In the genomic region with DNA sequence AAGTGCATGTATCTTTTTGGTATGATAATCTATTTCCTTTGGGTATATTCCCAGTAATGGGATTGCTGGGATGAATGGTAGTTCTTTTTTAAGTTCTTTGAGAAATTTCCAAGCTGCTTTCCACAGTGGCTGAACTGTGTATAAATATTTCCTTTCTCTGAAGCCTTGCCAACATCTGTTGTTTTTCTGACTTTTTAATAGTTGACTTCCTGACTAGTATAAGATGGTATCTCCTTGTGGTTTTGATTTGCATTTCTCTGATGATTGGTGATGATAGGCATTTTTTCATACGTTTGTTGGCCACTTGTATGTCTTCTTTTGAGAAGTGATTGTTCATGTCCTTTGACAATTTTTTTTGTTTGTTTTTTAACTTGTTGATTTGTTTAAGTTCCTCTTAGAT, we compare ENCODE assay signal across 1 cellular context.
TF ChIP-seq lines count a peak whose summit lies in the region.

No MANE protein-coding gene starts in this region.

TF ChIP-seq in GM23338, 12 proteins besides CTCF, POLR2A, EP300 and RAD21 (continued from another document):
- TF ChIP-seq, protein P1, sequence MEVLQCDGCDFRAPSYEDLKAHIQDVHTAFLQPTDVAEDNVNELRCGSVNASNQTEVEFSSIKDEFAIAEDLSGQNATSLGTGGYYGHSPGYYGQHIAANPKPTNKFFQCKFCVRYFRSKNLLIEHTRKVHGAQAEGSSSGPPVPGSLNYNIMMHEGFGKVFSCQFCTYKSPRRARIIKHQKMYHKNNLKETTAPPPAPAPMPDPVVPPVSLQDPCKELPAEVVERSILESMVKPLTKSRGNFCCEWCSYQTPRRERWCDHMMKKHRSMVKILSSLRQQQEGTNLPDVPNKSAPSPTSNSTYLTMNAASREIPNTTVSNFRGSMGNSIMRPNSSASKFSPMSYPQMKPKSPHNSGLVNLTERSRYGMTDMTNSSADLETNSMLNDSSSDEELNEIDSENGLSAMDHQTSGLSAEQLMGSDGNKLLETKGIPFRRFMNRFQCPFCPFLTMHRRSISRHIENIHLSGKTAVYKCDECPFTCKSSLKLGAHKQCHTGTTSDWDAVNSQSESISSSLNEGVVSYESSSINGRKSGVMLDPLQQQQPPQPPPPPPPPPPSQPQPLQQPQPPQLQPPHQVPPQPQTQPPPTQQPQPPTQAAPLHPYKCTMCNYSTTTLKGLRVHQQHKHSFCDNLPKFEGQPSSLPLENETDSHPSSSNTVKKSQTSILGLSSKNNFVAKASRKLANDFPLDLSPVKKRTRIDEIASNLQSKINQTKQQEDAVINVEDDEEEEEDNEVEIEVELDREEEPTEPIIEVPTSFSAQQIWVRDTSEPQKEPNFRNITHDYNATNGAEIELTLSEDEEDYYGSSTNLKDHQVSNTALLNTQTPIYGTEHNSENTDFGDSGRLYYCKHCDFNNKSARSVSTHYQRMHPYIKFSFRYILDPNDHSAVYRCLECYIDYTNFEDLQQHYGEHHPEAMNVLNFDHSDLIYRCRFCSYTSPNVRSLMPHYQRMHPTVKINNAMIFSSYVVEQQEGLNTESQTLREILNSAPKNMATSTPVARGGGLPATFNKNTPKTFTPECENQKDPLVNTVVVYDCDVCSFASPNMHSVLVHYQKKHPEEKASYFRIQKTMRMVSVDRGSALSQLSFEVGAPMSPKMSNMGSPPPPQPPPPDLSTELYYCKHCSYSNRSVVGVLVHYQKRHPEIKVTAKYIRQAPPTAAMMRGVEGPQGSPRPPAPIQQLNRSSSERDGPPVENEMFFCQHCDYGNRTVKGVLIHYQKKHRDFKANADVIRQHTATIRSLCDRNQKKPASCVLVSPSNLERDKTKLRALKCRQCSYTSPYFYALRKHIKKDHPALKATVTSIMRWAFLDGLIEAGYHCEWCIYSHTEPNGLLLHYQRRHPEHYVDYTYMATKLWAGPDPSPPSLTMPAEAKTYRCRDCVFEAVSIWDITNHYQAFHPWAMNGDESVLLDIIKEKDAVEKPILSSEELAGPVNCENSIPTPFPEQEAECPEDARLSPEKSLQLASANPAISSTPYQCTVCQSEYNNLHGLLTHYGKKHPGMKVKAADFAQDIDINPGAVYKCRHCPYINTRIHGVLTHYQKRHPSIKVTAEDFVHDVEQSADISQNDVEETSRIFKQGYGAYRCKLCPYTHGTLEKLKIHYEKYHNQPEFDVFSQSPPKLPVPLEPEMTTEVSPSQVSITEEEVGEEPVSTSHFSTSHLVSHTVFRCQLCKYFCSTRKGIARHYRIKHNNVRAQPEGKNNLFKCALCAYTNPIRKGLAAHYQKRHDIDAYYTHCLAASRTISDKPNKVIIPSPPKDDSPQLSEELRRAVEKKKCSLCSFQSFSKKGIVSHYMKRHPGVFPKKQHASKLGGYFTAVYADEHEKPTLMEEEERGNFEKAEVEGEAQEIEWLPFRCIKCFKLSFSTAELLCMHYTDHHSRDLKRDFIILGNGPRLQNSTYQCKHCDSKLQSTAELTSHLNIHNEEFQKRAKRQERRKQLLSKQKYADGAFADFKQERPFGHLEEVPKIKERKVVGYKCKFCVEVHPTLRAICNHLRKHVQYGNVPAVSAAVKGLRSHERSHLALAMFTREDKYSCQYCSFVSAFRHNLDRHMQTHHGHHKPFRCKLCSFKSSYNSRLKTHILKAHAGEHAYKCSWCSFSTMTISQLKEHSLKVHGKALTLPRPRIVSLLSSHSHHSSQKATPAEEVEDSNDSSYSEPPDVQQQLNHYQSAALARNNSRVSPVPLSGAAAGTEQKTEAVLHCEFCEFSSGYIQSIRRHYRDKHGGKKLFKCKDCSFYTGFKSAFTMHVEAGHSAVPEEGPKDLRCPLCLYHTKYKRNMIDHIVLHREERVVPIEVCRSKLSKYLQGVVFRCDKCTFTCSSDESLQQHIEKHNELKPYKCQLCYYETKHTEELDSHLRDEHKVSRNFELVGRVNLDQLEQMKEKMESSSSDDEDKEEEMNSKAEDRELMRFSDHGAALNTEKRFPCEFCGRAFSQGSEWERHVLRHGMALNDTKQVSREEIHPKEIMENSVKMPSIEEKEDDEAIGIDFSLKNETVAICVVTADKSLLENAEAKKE (CRISPR knock-in tag; IDR thresholded peaks at IDR 0.05): no peak
- no peak for TF ChIP-seq CREB1 (CRISPR knock-in tag; IDR thresholded peaks at IDR 0.05; ENCODE audit: low read depth)
- TF ChIP-seq JUNB (IDR thresholded peaks at IDR 0.05; ENCODE audit: unreplicated experiment): no peak
